13 cellular contexts compared by ENCODE assay signal in genomic region chr3:33061782-33062181, GRCh38. TPM values are rescaled to one million over a fixed set of nuclear protein-coding genes. Genes with fewer than 3 reads are reported as not detected.
DNase-seq lines count a peak whose midpoint lies in the region; ATAC-seq and TF ChIP-seq lines count a peak whose summit lies in the region.
"Had no signal": no experiment of that assay in that cellular context is flagged by ENCODE, and none has a peak within 500 bp of the region (broad histone marks: within the 10 kb centered on the region; RNA-seq: fewer than 3 reads in every experiment).

No MANE protein-coding gene starts in this region.

- H3K36me3 ChIP-seq in left ventricle myocardium inferior: peaks cover 88% of the 10 kb centered on the region

- POLR2A ChIA-PET in AG04450 (lab: Yijun Ruan, JAX): no interaction called here

- H3K27me3 ChIP-seq in AG04450 (ENCODE audit: control insufficient read depth, insufficient read depth, low read length): no peaks in the 10 kb centered on the region
- no peaks in the 10 kb centered on the region for H3K27me3 ChIP-seq in left ventricle myocardium inferior (ENCODE audit: low read depth)

- ATAC-seq in HG02852 (IDR thresholded peaks at IDR 0.05; ENCODE audit: unreplicated experiment) (peak; percentile 47), HG03139 (IDR thresholded peaks at IDR 0.05; ENCODE audit: unreplicated experiment) (no peak)
- ATAC-seq: left cardiac atrium had no signal

- H3K4me3 ChIP-seq in AG04450 (ENCODE audit: low read depth, low read length) (no peak overlapping the region), foreskin fibroblast (ENCODE audit: low read depth in 1 of 2, low read length in 2 of 2) (no peak overlapping the region), left ventricle myocardium inferior (no peak overlapping the region)

- CTCF ChIA-PET in AG04450 (lab: Charles Lee): interaction anchor here (8.4 kb wide), 1 partner anchor 12 kb away, joined by 79 read pairs; no protein-coding TSS in a partner anchor

- DNase-seq in AG04450 (ENCODE audit: low read depth, low spot score) (peak; percentile 30), activated T-helper 1 cell treated with Interleukin-2 at 50 U/mL for 16 hours (ENCODE audit: low read depth) (peak; percentile 10), foreskin fibroblast (peak; percentile 46 to 79), SHP77 (lab: John Stamatoyannopoulos, UW) (no peak), NOMO-1 (lab: John Stamatoyannopoulos, UW; ENCODE audit: unreplicated experiment in 2 of 2) (no peak), left ventricle myocardium inferior (no peak)
- DNase-seq: cerebellar nuclear complex, left cardiac atrium, NCI-H187, SW 1271 had no signal

- TF ChIP-seq CTCF in AG04450 (IDR thresholded peaks at IDR 0.05; ENCODE audit: low read depth, low read length) (no peak), foreskin fibroblast (IDR thresholded peaks at IDR 0.05; ENCODE audit: low read depth, low read length) (no peak), left ventricle myocardium inferior (IDR thresholded peaks at IDR 0.05; ENCODE audit: borderline replicate concordance) (no peak)

- intact Hi-C loops in left ventricle myocardium inferior (cut with micrococcal nuclease): no loop called here

- H3K4me1 ChIP-seq in left ventricle myocardium inferior: no peaks in the 10 kb centered on the region

- H3K9me3 ChIP-seq in AG04450 (ENCODE audit: control insufficient read depth, insufficient read depth, low read length) (no peaks in the 10 kb centered on the region), left ventricle myocardium inferior (replicated peaks) (no peaks in the 10 kb centered on the region)

- H3K27ac ChIP-seq in AG04450 (ENCODE audit: low read depth, low read length) (no peak overlapping the region), left ventricle myocardium inferior (replicated peaks) (no peak overlapping the region)
- H3K27ac ChIP-seq: C4-2B had no signal

RNA-seq across cellular contexts. Expression of gene GLB1, which starts 35.2 kb away (rescaled TPM):
- polyA plus RNA-seq in AG04450 (2011; rRNA removed): 100 and 101 TPM in 2 replicates
- polyA minus RNA-seq in AG04450 (2011; rRNA and poly(A)+ RNA removed): 62.0 and 70.7 TPM in 2 replicates
- 23.5 TPM for total RNA-seq in left ventricle myocardium inferior

RNA-seq across cellular contexts. Expression of gene TMPPE, which starts 35.2 kb away (rescaled TPM):
- 2.6 and 2.8 TPM in 2 replicates for polyA plus RNA-seq in AG04450 (2011; rRNA removed)
- polyA minus RNA-seq in AG04450 (2011; rRNA and poly(A)+ RNA removed): 12.9 TPM in 2 replicates
- total RNA-seq in left ventricle myocardium inferior: 4.0 TPM

RNA-seq across cellular contexts. Expression of gene CRTAP, which starts 52.0 kb away (rescaled TPM):
- polyA plus RNA-seq in AG04450 (2011; rRNA removed): 314 and 338 TPM in 2 replicates
- 97.1 and 110 TPM in 2 replicates for polyA minus RNA-seq in AG04450 (2011; rRNA and poly(A)+ RNA removed)
- 95.1 TPM for total RNA-seq in left ventricle myocardium inferior

Comparison
In these comparisons a context has a peak if more than half of its experiments do, and no peak if none do; other contexts are left out.
1. DNase-seq: peak in AG04450 (single experiment), activated T-helper 1 cell treated with Interleukin-2 at 50 U/mL for 16 hours (single experiment) and foreskin fibroblast (2 of 2); none in SHP77 (0 of 2), NOMO-1 (0 of 2) and left ventricle myocardium inferior (single experiment).